1 cellular context compared by ENCODE assay signal in the genomic region with DNA sequence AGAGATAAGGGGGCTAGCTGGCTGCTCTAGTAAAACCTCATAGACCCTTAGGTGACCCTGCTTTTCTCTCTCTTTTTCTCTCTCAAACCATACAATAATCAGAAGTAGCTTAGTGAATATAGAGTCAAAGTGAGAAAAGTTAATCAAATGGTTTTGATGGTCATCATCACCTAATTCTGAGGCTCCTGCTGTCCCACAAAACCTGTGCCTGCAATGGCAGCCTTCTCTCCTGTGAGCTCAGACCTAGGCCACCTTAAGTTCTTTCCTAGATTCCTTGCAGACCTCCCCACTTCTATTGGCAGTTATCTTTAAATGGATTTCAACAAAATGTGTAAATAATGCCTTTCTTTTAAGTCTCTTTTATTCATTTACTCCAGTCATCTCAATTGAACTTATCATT.
TF ChIP-seq lines count a peak whose summit lies in the region.

No MANE protein-coding gene starts in this region.

TF ChIP-seq in GM12878, 131 proteins besides CTCF, POLR2A, EP300 and RAD21:
- TF ChIP-seq, protein P1, sequence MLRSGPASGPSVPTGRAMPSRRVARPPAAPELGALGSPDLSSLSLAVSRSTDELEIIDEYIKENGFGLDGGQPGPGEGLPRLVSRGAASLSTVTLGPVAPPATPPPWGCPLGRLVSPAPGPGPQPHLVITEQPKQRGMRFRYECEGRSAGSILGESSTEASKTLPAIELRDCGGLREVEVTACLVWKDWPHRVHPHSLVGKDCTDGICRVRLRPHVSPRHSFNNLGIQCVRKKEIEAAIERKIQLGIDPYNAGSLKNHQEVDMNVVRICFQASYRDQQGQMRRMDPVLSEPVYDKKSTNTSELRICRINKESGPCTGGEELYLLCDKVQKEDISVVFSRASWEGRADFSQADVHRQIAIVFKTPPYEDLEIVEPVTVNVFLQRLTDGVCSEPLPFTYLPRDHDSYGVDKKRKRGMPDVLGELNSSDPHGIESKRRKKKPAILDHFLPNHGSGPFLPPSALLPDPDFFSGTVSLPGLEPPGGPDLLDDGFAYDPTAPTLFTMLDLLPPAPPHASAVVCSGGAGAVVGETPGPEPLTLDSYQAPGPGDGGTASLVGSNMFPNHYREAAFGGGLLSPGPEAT (IDR thresholded peaks at IDR 0.05; ENCODE audit: low read depth) = no peak
- TF ChIP-seq EED (IDR thresholded peaks at IDR 0.05; ENCODE audit: low read depth) (no peak), HDGF (IDR thresholded peaks at IDR 0.05) (no peak), GATAD2B (conservative IDR thresholded peaks at IDR 0.05; ENCODE audit: low read depth) (no peak), ZNF217 (IDR thresholded peaks at IDR 0.05) (no peak), TBL1XR1 (IDR thresholded peaks at IDR 0.05; ENCODE audit: low read depth, low read length) (no peak), BHLHE40 (IDR thresholded peaks at IDR 0.05; ENCODE audit: borderline replicate concordance in 1 of 2, low read depth in 2 of 2, low read length in 1 of 2) (no peak), TCF3 (IDR thresholded peaks at IDR 0.05; ENCODE audit: borderline replicate concordance, insufficient read depth, low read depth, low read length) (no peak), NRF1 (conservative IDR thresholded peaks at IDR 0.05; ENCODE audit: low read depth, low read length) (no peak), HDAC2 (IDR thresholded peaks at IDR 0.05) (no peak)
- TF ChIP-seq, protein P2, sequence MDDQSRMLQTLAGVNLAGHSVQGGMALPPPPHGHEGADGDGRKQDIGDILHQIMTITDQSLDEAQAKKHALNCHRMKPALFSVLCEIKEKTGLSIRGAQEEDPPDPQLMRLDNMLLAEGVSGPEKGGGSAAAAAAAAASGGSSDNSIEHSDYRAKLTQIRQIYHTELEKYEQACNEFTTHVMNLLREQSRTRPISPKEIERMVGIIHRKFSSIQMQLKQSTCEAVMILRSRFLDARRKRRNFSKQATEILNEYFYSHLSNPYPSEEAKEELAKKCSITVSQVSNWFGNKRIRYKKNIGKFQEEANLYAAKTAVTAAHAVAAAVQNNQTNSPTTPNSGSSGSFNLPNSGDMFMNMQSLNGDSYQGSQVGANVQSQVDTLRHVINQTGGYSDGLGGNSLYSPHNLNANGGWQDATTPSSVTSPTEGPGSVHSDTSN (IDR thresholded peaks at IDR 0.05; ENCODE audit: insufficient replicate concordance, low read depth, low read length) = no peak
- TF ChIP-seq, protein P3, sequence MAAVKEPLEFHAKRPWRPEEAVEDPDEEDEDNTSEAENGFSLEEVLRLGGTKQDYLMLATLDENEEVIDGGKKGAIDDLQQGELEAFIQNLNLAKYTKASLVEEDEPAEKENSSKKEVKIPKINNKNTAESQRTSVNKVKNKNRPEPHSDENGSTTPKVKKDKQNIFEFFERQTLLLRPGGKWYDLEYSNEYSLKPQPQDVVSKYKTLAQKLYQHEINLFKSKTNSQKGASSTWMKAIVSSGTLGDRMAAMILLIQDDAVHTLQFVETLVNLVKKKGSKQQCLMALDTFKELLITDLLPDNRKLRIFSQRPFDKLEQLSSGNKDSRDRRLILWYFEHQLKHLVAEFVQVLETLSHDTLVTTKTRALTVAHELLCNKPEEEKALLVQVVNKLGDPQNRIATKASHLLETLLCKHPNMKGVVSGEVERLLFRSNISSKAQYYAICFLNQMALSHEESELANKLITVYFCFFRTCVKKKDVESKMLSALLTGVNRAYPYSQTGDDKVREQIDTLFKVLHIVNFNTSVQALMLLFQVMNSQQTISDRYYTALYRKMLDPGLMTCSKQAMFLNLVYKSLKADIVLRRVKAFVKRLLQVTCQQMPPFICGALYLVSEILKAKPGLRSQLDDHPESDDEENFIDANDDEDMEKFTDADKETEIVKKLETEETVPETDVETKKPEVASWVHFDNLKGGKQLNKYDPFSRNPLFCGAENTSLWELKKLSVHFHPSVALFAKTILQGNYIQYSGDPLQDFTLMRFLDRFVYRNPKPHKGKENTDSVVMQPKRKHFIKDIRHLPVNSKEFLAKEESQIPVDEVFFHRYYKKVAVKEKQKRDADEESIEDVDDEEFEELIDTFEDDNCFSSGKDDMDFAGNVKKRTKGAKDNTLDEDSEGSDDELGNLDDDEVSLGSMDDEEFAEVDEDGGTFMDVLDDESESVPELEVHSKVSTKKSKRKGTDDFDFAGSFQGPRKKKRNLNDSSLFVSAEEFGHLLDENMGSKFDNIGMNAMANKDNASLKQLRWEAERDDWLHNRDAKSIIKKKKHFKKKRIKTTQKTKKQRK (IDR thresholded peaks at IDR 0.05; ENCODE audit: low read depth, low read length) = no peak
